In genomic region chr18:44651918-44652317, GRCh38 we compare ENCODE assay signal across 1 cellular context.
TF ChIP-seq lines count a peak whose summit lies in the region.

No MANE protein-coding gene starts in this region.

TF ChIP-seq in IMR-90, 13 proteins besides CTCF, POLR2A, EP300 and RAD21 (continued from another document):
- TF ChIP-seq USF2 (IDR thresholded peaks at IDR 0.05; ENCODE audit: low read depth, low read length) (no peak), BHLHE40 (IDR thresholded peaks at IDR 0.05; ENCODE audit: low read depth, low read length) (no peak)
